In the genomic region with DNA sequence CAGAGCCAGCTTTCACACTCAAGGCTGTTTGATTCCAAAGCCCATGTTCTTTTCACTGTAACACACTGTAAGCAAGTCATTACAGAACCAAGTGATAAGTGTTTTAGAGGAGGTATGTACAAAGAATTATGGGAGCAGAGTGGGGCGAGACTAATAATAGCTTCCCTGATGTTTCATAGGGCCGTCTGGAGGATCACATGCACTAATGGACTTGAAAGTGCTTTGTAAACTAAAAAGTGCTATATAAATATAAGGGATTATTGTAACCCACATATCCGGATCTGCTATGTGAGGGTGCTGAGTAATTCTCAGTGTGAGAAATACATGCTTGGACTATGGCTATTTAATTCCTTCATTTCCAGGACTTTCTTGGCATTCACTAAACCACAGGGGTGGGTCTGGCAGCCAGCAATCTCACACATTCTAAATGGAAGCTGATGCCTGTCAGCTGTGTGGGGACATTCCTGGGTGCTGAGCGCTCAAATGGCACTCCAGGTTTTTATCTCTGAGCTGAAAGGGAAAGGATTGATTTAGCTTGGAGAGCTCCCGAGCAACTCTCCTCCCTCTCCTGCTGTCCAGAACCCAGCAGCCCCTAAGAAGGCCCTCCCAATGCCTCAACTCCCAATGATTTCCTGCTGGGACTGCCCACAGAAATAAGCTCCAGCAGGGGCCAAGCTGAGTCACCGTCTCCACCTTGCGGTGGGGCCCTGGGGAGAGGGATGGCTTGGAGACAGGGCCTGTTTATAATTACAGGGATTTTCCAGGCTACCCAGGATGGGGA, we compare ENCODE assay signal across 11 cellular contexts.
DNase-seq lines count a peak whose midpoint lies in the region; ATAC-seq and TF ChIP-seq lines count a peak whose summit lies in the region.
"Had no signal": no experiment of that assay in that cellular context is flagged by ENCODE, and none has a peak within 500 bp of the region (broad histone marks: within the 10 kb centered on the region; RNA-seq: fewer than 3 reads in every experiment).

No MANE protein-coding gene starts in this region.

- H2BK5ac ChIP-seq in trophoblast cell (ENCODE audit: low read depth, low read length, poor library complexity), result no peak overlapping the region

- H2AFZ ChIP-seq in GM23338 (no peak overlapping the region), trophoblast cell (ENCODE audit: insufficient read depth, low read length, poor library complexity) (no peak overlapping the region)

- H3F3A ChIP-seq in GM23338 (replicated peaks; ENCODE audit: low read depth), result no peaks in the 10 kb centered on the region

- peaks cover 25% of the 10 kb centered on the region; the same call in 2 of the 3 replicates for H3K9me3 Mint-ChIP-seq in GM23338

- H3K27ac ChIP-seq in GM23338 (ENCODE audit: low read depth) (no peak overlapping the region), cardiac muscle cell (peak overlapping the region; percentile 94), trophoblast cell (ENCODE audit: low read depth, low read length) (peak overlapping the region; percentile 48)

- no peak overlapping the region for H4K12ac ChIP-seq in trophoblast cell (ENCODE audit: low read depth, low read length)

- H3K36me3 ChIP-seq in GM23338 (ENCODE audit: insufficient read depth) (no peaks in the 10 kb centered on the region), cardiac muscle cell (no peaks in the 10 kb centered on the region), trophoblast cell (ENCODE audit: control insufficient read depth in 1 of 2, insufficient read depth in 2 of 2, low read length in 2 of 2) (no peaks in the 10 kb centered on the region)

- no peak overlapping the region for H2BK120ac ChIP-seq in trophoblast cell (ENCODE audit: insufficient read depth, low read length, poor library complexity)

- peaks cover 67% of the 10 kb centered on the region for H3K27me3 ChIP-seq in GM23338 (ENCODE audit: insufficient read depth)
- H3K27me3 ChIP-seq in cardiac muscle cell, result no peaks in the 10 kb centered on the region
- no peaks in the 10 kb centered on the region for H3K27me3 ChIP-seq in trophoblast cell (ENCODE audit: insufficient read depth, low read length)

- H3K79me1 ChIP-seq in trophoblast cell (ENCODE audit: low read length), result peaks cover 5% of the 10 kb centered on the region

- H3K27me3 Mint-ChIP-seq in GM23338 (ENCODE audit: insufficient read depth, low read depth, poor library complexity), result peaks cover 46% of the 10 kb centered on the region
- H3K27me3 Mint-ChIP-seq: activated naive CD8-positive, alpha-beta T cell treated with anti-CD3 and anti-CD28 coated beads for 36 hours had no signal

- H3K36me3 Mint-ChIP-seq in GM23338 (ENCODE audit: low read depth), result peaks cover 6% of the 10 kb centered on the region; the same call in 1 of the 3 replicates
- H3K36me3 Mint-ChIP-seq: activated naive CD8-positive, alpha-beta T cell treated with anti-CD3 and anti-CD28 coated beads for 36 hours had no signal

- H3K4ac ChIP-seq in trophoblast cell (ENCODE audit: low read depth, low read length), result no peak overlapping the region

- peaks cover 3% of the 10 kb centered on the region; the same call in 1 of the 2 replicates for H4K20me1 ChIP-seq in GM23338 (replicated peaks; ENCODE audit: insufficient read depth)

- no CpG with 5 or more reads among the region's 7 CpGs for WGBS in trophoblast cell (ENCODE audit: extremely low coverage, insufficient coverage, insufficient read length)

- no peaks in the 10 kb centered on the region for H3K9me2 ChIP-seq in GM23338 (ENCODE audit: insufficient read depth)

- H3K4me1 Mint-ChIP-seq in GM23338, result peaks cover 26% of the 10 kb centered on the region
- H3K4me1 Mint-ChIP-seq: activated naive CD8-positive, alpha-beta T cell treated with anti-CD3 and anti-CD28 coated beads for 36 hours had no signal

- H3K9me3 ChIP-seq in cardiac muscle cell (ENCODE audit: low read depth) (no peaks in the 10 kb centered on the region), trophoblast cell (ENCODE audit: insufficient read depth, low read depth, low read length) (no peaks in the 10 kb centered on the region)

- H3K4me1 ChIP-seq in GM23338 (ENCODE audit: insufficient read depth) (peaks cover 18% of the 10 kb centered on the region), cardiac muscle cell (ENCODE audit: low read depth) (peaks cover 19% of the 10 kb centered on the region), trophoblast cell (ENCODE audit: control insufficient read depth in 1 of 2, insufficient read depth in 2 of 2, low read length in 2 of 2) (peaks cover 5 to 6% of the 10 kb centered on the region in 2 experiments)

- no peak overlapping the region for H4K91ac ChIP-seq in trophoblast cell (ENCODE audit: low read depth, low read length)

- H3K79me2 ChIP-seq in GM23338 (replicated peaks; ENCODE audit: insufficient read depth) (no peaks in the 10 kb centered on the region), trophoblast cell (ENCODE audit: control insufficient read depth, insufficient read depth, low read length, poor library complexity) (no peaks in the 10 kb centered on the region)

- H3K23ac ChIP-seq in trophoblast cell (ENCODE audit: low read length), result no peak overlapping the region

- H2AK5ac ChIP-seq in trophoblast cell (ENCODE audit: low read length), result no peak overlapping the region

- H3K14ac ChIP-seq in trophoblast cell (ENCODE audit: low read length), result no peak overlapping the region

- H3K4me3 Mint-ChIP-seq in GM23338, result no peak overlapping the region
- H3K4me3 Mint-ChIP-seq: activated naive CD8-positive, alpha-beta T cell treated with anti-CD3 and anti-CD28 coated beads for 36 hours had no signal

- H3K27ac Mint-ChIP-seq in GM23338, result no peak overlapping the region
- H3K27ac Mint-ChIP-seq: activated naive CD8-positive, alpha-beta T cell treated with anti-CD3 and anti-CD28 coated beads for 36 hours had no signal

- H3K4me2 ChIP-seq in GM23338 (peak overlapping the region; percentile 19; the same call in 1 of the 2 replicates), trophoblast cell (ENCODE audit: low read length) (no peak overlapping the region)

- H3K4me3 ChIP-seq in GM23338 (no peak overlapping the region), cardiac muscle cell (no peak overlapping the region), trophoblast cell (ENCODE audit: low read depth, low read length) (no peak overlapping the region)

- H3K9ac ChIP-seq in trophoblast cell (ENCODE audit: low read length), result no peak overlapping the region

- peak; percentile 11 to 58; a peak in 2 of 4 replicates for TF ChIP-seq CTCF in GM23338 (conservative IDR thresholded peaks at IDR 0.05; ENCODE audit: low read depth in 2 of 2)
- no peak for TF ChIP-seq CTCF in cardiac muscle cell (IDR thresholded peaks at IDR 0.05; ENCODE audit: low read depth, low read length)
- TF ChIP-seq CTCF in GM10266 (IDR thresholded peaks at IDR 0.05; ENCODE audit: control insufficient read depth, insufficient read depth, low read depth, missing control alignments), result no peak

- H3K18ac ChIP-seq in trophoblast cell (ENCODE audit: low read length), result no peak overlapping the region

- peak; percentile 73 for ATAC-seq in GM23338
- ATAC-seq: activated CD4-positive, CD25-positive, alpha-beta regulatory T cell treated with anti-CD3 and anti-CD28 coated beads, Interleukin-2, amount 50 U/mL, for 24 hours had no signal

- peak; percentile 26 for DNase-seq in GM23338 (ENCODE audit: low spot score)
- DNase-seq in SHP77 (lab: John Stamatoyannopoulos, UW), result peak; percentile 49 to 73
- peak in 1 of 2 donors; percentile 90 for DNase-seq in cardiac muscle cell (ENCODE audit: low read depth in 1 of 2, low spot score in 1 of 2)
- DNase-seq in trophoblast cell, result no peak
- no peak for DNase-seq in AG20443 (ENCODE audit: low spot score)
- no peak for DNase-seq in HPDE6-E6E7 (ENCODE audit: extremely low spot score)
- no peak for DNase-seq in HT-29 (ENCODE audit: low spot score)
- no peak for DNase-seq in GM10266 (ENCODE audit: extremely low spot score)
- DNase-seq: activated naive CD8-positive, alpha-beta T cell treated with anti-CD3 and anti-CD28 coated beads for 36 hours; DMS 273 treated with DMSO at 0.1 percent for 48 hours had no signal

- no peak overlapping the region for H2BK12ac ChIP-seq in trophoblast cell (ENCODE audit: low read length)

- no peak overlapping the region for H4K8ac ChIP-seq in trophoblast cell (ENCODE audit: low read depth, low read length)

TF ChIP-seq in GM23338, 12 proteins besides CTCF, POLR2A, EP300 and RAD21 (continues in another document):
- TF ChIP-seq EZH2 (IDR thresholded peaks at IDR 0.05; ENCODE audit: low read depth, unreplicated experiment), result no peak

Comparison
In these comparisons a context has a peak if more than half of its experiments do, and no peak if none do; other contexts are left out.
1. DNase-seq: peak in GM23338 (single experiment) and SHP77 (2 of 2); none in trophoblast cell (0 of 2), AG20443 (single experiment), HPDE6-E6E7 (single experiment), HT-29 (single experiment) and GM10266 (single experiment).
2. CTCF ChIP-seq: peak in GM23338 (2 of 2); none in cardiac muscle cell (single experiment) and GM10266 (single experiment).